ENCODE assay signal across 8 cellular contexts in genomic region chr22:17084554-17085276, GRCh38. TPM values are rescaled to one million over a fixed set of nuclear protein-coding genes. Genes with fewer than 3 reads are reported as not detected.
DNase-seq lines count a peak whose midpoint lies in the region; ATAC-seq and TF ChIP-seq lines count a peak whose summit lies in the region.

TSS of gene IL17RA (plus strand) at chr22:17085000. CDS start at chr22:17085092, 92 bp downstream.

- H3K27me3 Mint-ChIP-seq in natural killer cell treated with Interleukin-12 subunit alpha and Interleukin-12 subunit beta and Interleukin-15 and Interleukin-18, amount 100 ng/mL, for 72 hours = peaks cover 0 to 4% of the 10 kb centered on the region in 2 donors

- peak within 1 kb of the TSS; percentile 74 to 88 for H3K27ac Mint-ChIP-seq in natural killer cell treated with Interleukin-12 subunit alpha and Interleukin-12 subunit beta and Interleukin-15 and Interleukin-18, amount 100 ng/mL, for 72 hours

- H3K4me3 Mint-ChIP-seq in natural killer cell treated with Interleukin-12 subunit alpha and Interleukin-12 subunit beta and Interleukin-15 and Interleukin-18, amount 100 ng/mL, for 72 hours = peak within 1 kb of the TSS; percentile 83

- peak within 1 kb of the TSS; percentile 94 for H3K27ac ChIP-seq in KOPT-K1 (ENCODE audit: low read depth, low read length, poor library complexity, severe bottlenecking)

- no peaks in the 10 kb centered on the region for H3K36me3 Mint-ChIP-seq in natural killer cell treated with Interleukin-12 subunit alpha and Interleukin-12 subunit beta and Interleukin-15 and Interleukin-18, amount 100 ng/mL, for 72 hours

- peak; percentile 90 for ATAC-seq in GM21723 (IDR thresholded peaks at IDR 0.05; ENCODE audit: unreplicated experiment)
- peak; percentile 97 to 98 for ATAC-seq in natural killer cell treated with Interleukin-12 subunit alpha and Interleukin-12 subunit beta and Interleukin-15 and Interleukin-18, amount 100 ng/mL, for 72 hours

- H3K9me3 ChIP-seq in KOPT-K1 (ENCODE audit: insufficient read depth, low read length, poor library complexity, severe bottlenecking) = no peaks in the 10 kb centered on the region

- no peaks in the 10 kb centered on the region for H3K9me3 Mint-ChIP-seq in natural killer cell treated with Interleukin-12 subunit alpha and Interleukin-12 subunit beta and Interleukin-15 and Interleukin-18, amount 100 ng/mL, for 72 hours

- peak within 1 kb of the TSS; percentile 83 for H3K4me3 ChIP-seq in fibroblast of the aortic adventitia (ENCODE audit: low read depth, low read length)

- H3K36me3 ChIP-seq in KOPT-K1 (ENCODE audit: insufficient read depth, low read length) = no peaks in the 10 kb centered on the region; the same call in 1 of the 2 replicates

- DNase-seq in DMS79 (lab: John Stamatoyannopoulos, UW) (peak; percentile 41), RKO (ENCODE audit: low spot score) (peak; percentile 91), fibroblast of the aortic adventitia (ENCODE audit: low read depth) (peak; percentile 78)
- DNase-seq in activated T-helper 9 cell treated with anti-CD3 and anti-CD28 coated beads, Interleukin-2, amount 50 U/mL, for 16 hours (ENCODE audit: low read depth) = peak; percentile 87
- peak; percentile 97 for DNase-seq in natural killer cell treated with Interleukin-12 subunit alpha and Interleukin-12 subunit beta and Interleukin-15 and Interleukin-18, amount 100 ng/mL, for 72 hours (ENCODE audit: low spot score)
- DNase-seq in stimulated activated naive CD4-positive, alpha-beta T cell treated with Interleukin-2 at 50 U/mL for 16 hours (lab: John Stamatoyannopoulos, UW) = peak; percentile 89

- TF ChIP-seq CTCF in fibroblast of the aortic adventitia (IDR thresholded peaks at IDR 0.05; ENCODE audit: insufficient read depth, low read length) = no peak

- H3K4me1 Mint-ChIP-seq in natural killer cell treated with Interleukin-12 subunit alpha and Interleukin-12 subunit beta and Interleukin-15 and Interleukin-18, amount 100 ng/mL, for 72 hours (ENCODE audit: low read depth in 2 of 2) = peaks cover 32 to 41% of the 10 kb centered on the region in 2 donors

RNA-seq across cellular contexts. Expression of gene IL17RA, which starts in this region (rescaled TPM):
- 5.2 and 5.3 TPM in 2 replicates for total RNA-seq in fibroblast of the aortic adventitia (ENCODE audit: low replicate concordance)
- total RNA-seq in natural killer cell treated with Interleukin-12 subunit alpha and Interleukin-12 subunit beta and Interleukin-15 and Interleukin-18, amount 100 ng/mL, for 72 hours = 10 to 100 TPM; 26.5 to 70.5 TPM

Comparison
In these comparisons a context has a peak if more than half of its experiments do, and no peak if none do; other contexts are left out.
1. Peak in every context shown above with its lines: DNase-seq, ATAC-seq, H3K4me3 ChIP-seq and H3K27ac ChIP-seq.
2. DNase-seq: peak in every context shown above with its lines; median percentile 97 in natural killer cell treated with Interleukin-12 subunit alpha and Interleukin-12 subunit beta and Interleukin-15 and Interleukin-18, amount 100 ng/mL, for 72 hours; 91 in RKO; 89 in stimulated activated naive CD4-positive, alpha-beta T cell treated with Interleukin-2 at 50 U/mL for 16 hours; 87 in activated T-helper 9 cell treated with anti-CD3 and anti-CD28 coated beads, Interleukin-2, amount 50 U/mL, for 16 hours; 78 in fibroblast of the aortic adventitia; 41 in DMS79.